ENCODE assay signal across 1 cellular context in genomic region chr19:55638864-55639359, GRCh38.
TF ChIP-seq lines count a peak whose summit lies in the region.

No MANE protein-coding gene starts in this region.

TF ChIP-seq in HepG2, 621 proteins besides CTCF, POLR2A, EP300 and RAD21 (continued from another document):
- TF ChIP-seq TFAP4 (IDR thresholded peaks at IDR 0.05; ENCODE audit: borderline replicate concordance, low read depth), result no peak
- peak; percentile 21; the same call in 1 of the 2 replicates for TF ChIP-seq POLR2AphosphoS5 (IDR thresholded peaks at IDR 0.05; ENCODE audit: low read depth, low read length)
- peak; percentile 31; the same call in 1 of the 2 replicates for TF ChIP-seq THAP9 (CRISPR knock-in tag; IDR thresholded peaks at IDR 0.05; ENCODE audit: borderline replicate concordance)
- TF ChIP-seq STAG1 (CRISPR knock-in tag; IDR thresholded peaks at IDR 0.05), result no peak
- peak; percentile 19; the same call in 1 of the 2 replicates for TF ChIP-seq FOXA3 (CRISPR knock-in tag; IDR thresholded peaks at IDR 0.05)
- TF ChIP-seq TEAD3 (CRISPR knock-in tag; optimal IDR thresholded peaks at IDR 0.05; ENCODE audit: borderline replicate concordance), result peak; percentile 18
- TF ChIP-seq KMT2B (CRISPR knock-in tag; IDR thresholded peaks at IDR 0.05), result no peak
- TF ChIP-seq ESRRA (CRISPR knock-in tag; IDR thresholded peaks at IDR 0.05; ENCODE audit: low read depth), result no peak
- 0 out of 2 replicates have a peak, but pooled peaks have one; percentile 43 for TF ChIP-seq ZBTB38 (CRISPR knock-in tag; IDR thresholded peaks at IDR 0.05)
- TF ChIP-seq PRPF4 (IDR thresholded peaks at IDR 0.05; ENCODE audit: low read depth, low read length, poor library complexity, severe bottlenecking), result no peak
- peak; percentile 52; the same call in 1 of the 2 replicates for TF ChIP-seq HOXA3 (CRISPR knock-in tag; IDR thresholded peaks at IDR 0.05)
- TF ChIP-seq POGZ (CRISPR knock-in tag; IDR thresholded peaks at IDR 0.05), result peak; percentile 62; the same call in 1 of the 2 replicates
- TF ChIP-seq EHMT2 (IDR thresholded peaks at IDR 0.05; ENCODE audit: borderline replicate concordance, low read depth, low read length), result 0 out of 2 replicates have a peak, but pooled peaks have one; percentile 33
- TF ChIP-seq, protein P1, sequence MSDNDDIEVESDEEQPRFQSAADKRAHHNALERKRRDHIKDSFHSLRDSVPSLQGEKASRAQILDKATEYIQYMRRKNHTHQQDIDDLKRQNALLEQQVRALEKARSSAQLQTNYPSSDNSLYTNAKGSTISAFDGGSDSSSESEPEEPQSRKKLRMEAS (IDR thresholded peaks at IDR 0.05), result peak; percentile 17; the same call in 1 of the 2 replicates
- TF ChIP-seq, protein P2, sequence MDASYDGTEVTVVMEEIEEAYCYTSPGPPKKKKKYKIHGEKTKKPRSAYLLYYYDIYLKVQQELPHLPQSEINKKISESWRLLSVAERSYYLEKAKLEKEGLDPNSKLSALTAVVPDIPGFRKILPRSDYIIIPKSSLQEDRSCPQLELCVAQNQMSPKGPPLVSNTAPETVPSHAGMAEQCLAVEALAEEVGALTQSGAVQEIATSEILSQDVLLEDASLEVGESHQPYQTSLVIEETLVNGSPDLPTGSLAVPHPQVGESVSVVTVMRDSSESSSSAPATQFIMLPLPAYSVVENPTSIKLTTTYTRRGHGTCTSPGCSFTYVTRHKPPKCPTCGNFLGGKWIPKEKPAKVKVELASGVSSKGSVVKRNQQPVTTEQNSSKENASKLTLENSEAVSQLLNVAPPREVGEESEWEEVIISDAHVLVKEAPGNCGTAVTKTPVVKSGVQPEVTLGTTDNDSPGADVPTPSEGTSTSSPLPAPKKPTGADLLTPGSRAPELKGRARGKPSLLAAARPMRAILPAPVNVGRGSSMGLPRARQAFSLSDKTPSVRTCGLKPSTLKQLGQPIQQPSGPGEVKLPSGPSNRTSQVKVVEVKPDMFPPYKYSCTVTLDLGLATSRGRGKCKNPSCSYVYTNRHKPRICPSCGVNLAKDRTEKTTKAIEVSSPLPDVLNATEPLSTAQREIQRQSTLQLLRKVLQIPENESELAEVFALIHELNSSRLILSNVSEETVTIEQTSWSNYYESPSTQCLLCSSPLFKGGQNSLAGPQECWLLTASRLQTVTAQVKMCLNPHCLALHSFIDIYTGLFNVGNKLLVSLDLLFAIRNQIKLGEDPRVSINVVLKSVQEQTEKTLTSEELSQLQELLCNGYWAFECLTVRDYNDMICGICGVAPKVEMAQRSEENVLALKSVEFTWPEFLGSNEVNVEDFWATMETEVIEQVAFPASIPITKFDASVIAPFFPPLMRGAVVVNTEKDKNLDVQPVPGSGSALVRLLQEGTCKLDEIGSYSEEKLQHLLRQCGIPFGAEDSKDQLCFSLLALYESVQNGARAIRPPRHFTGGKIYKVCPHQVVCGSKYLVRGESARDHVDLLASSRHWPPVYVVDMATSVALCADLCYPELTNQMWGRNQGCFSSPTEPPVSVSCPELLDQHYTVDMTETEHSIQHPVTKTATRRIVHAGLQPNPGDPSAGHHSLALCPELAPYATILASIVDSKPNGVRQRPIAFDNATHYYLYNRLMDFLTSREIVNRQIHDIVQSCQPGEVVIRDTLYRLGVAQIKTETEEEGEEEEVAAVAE (CRISPR knock-in tag; IDR thresholded peaks at IDR 0.05; ENCODE audit: borderline replicate concordance), result no peak
- TF ChIP-seq, protein P3, sequence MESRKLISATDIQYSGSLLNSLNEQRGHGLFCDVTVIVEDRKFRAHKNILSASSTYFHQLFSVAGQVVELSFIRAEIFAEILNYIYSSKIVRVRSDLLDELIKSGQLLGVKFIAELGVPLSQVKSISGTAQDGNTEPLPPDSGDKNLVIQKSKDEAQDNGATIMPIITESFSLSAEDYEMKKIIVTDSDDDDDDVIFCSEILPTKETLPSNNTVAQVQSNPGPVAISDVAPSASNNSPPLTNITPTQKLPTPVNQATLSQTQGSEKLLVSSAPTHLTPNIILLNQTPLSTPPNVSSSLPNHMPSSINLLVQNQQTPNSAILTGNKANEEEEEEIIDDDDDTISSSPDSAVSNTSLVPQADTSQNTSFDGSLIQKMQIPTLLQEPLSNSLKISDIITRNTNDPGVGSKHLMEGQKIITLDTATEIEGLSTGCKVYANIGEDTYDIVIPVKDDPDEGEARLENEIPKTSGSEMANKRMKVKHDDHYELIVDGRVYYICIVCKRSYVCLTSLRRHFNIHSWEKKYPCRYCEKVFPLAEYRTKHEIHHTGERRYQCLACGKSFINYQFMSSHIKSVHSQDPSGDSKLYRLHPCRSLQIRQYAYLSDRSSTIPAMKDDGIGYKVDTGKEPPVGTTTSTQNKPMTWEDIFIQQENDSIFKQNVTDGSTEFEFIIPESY (CRISPR knock-in tag; IDR thresholded peaks at IDR 0.05), result peak; percentile 82
- TF ChIP-seq ZFP91 (CRISPR knock-in tag; IDR thresholded peaks at IDR 0.05; ENCODE audit: borderline replicate concordance), result peak; percentile 45; the same call in 1 of the 2 replicates
- peak; percentile 28; the same call in 1 of the 2 replicates for TF ChIP-seq SMC3 (IDR thresholded peaks at IDR 0.05; ENCODE audit: low read length)
- no peak for TF ChIP-seq ARNT2 (CRISPR knock-in tag; IDR thresholded peaks at IDR 0.05; ENCODE audit: low read depth)
